12 cellular contexts compared by ENCODE assay signal in the genomic region with DNA sequence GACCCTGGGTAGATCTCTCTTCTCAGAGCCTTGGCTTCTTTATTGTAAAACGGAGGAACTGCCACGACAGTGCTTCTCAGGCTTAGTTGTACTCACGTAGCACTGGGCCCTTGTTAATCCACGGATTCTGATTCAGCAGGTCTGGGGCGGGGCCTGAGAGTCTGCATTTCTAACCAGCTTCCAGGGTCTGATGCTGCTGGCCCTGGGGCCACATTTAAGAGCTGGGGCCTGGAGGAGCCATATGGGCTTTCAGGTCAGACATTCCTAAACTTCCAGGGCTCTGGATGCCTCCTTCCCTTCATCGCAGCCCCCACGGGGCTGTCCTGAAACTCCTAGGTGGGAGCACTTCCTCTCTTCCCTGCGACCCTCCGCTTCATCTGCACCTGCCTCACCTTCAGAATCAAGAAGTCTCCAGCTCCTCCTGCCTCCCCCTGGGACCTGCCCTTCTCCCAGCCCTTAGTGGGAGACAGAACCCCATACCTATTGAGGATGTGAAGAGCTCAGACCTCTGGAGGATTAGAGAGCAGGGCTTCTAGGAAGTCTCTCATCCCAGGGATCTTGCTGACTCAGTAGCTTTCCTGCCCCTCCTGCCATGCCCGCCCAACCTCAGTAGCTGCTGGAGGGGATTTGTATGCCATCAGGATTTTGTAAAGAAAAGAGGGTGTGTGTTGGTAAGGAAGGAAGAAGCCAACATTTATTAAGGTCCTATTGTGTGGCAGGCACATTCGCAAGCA.
DNase-seq lines count a peak whose midpoint lies in the region; ATAC-seq and TF ChIP-seq lines count a peak whose summit lies in the region.
"Had no signal": no experiment of that assay in that cellular context is flagged by ENCODE, and none has a peak within 500 bp of the region (broad histone marks: within the 10 kb centered on the region; RNA-seq: fewer than 3 reads in every experiment).

No MANE protein-coding gene starts in this region.

- no peaks in the 10 kb centered on the region for H4K20me1 ChIP-seq in fibroblast of lung (ENCODE audit: control insufficient read depth, extremely low read depth, insufficient read depth, low read length)

- H3K27me3 Mint-ChIP-seq in osteocyte (ENCODE audit: unreplicated experiment), result no peaks in the 10 kb centered on the region

- H3K27me3 ChIP-seq in fibroblast of lung (ENCODE audit: control insufficient read depth, insufficient read depth, low read length) (no peaks in the 10 kb centered on the region), vagina (no peaks in the 10 kb centered on the region)

- no peak overlapping the region for H3K4me2 ChIP-seq in fibroblast of lung (ENCODE audit: extremely low read depth, insufficient read depth, low read length)

- H3K27ac ChIP-seq in fibroblast of lung (ENCODE audit: insufficient read depth, low read length) (peak overlapping the region; percentile 42), vagina (peak overlapping the region; percentile 64)

- intact Hi-C loops in Right ventricle myocardium inferior (cut with DNase I) (loop anchor here (1.0 kb wide), 1 partner anchor 93 kb away; no protein-coding TSS in a partner anchor), left ventricle myocardium superior (cut with micrococcal nuclease) (loop anchor here (10.0 kb wide), 1 partner anchor 97 kb away; the partner anchor contains the start of gene LRRC32), vagina (cut with DNase I) (no loop called here)

- H3K79me2 ChIP-seq in fibroblast of lung (ENCODE audit: control insufficient read depth, insufficient read depth, low read length), result no peaks in the 10 kb centered on the region

- peak overlapping the region; percentile 94 for H3K27ac Mint-ChIP-seq in osteocyte (ENCODE audit: unreplicated experiment)

- H3K9me3 Mint-ChIP-seq in osteocyte (ENCODE audit: unreplicated experiment), result peaks cover 8% of the 10 kb centered on the region

- TF ChIP-seq POLR2A in vagina (IDR thresholded peaks at IDR 0.05), result no peak

- H3K4me3 ChIP-seq in fibroblast of lung (replicated peaks in 1 of 4; ENCODE audit: control extremely low read depth in 1 of 4, insufficient read depth in 1 of 4, low read depth in 3 of 4, low read length in 4 of 4) (no peak overlapping the region), vagina (no peak overlapping the region)

- no peak overlapping the region for H2AFZ ChIP-seq in fibroblast of lung (ENCODE audit: low read length)

- peaks cover 74% of the 10 kb centered on the region for H3K4me1 Mint-ChIP-seq in osteocyte (ENCODE audit: unreplicated experiment)

- no peak for TF ChIP-seq CTCF in fibroblast of lung (conservative IDR thresholded peaks at IDR 0.05 in 1 of 2, IDR thresholded peaks at IDR 0.05 in 1 of 2; ENCODE audit: low read depth in 1 of 2, low read length in 2 of 2)
- TF ChIP-seq CTCF in osteocyte (IDR thresholded peaks at IDR 0.05), result no peak
- TF ChIP-seq CTCF in vagina (IDR thresholded peaks at IDR 0.05), result no peak

- H3K36me3 Mint-ChIP-seq in osteocyte (ENCODE audit: unreplicated experiment), result no peaks in the 10 kb centered on the region

- ATAC-seq in Right ventricle myocardium inferior (no peak), left ventricle myocardium superior (no peak), HG03521 (IDR thresholded peaks at IDR 0.05; ENCODE audit: unreplicated experiment) (no peak)

- H3K9ac ChIP-seq in fibroblast of lung (ENCODE audit: insufficient read depth, low read length), result no peak overlapping the region

- H3K4me3 Mint-ChIP-seq in osteocyte (ENCODE audit: unreplicated experiment), result no peak overlapping the region

- H3K36me3 ChIP-seq in fibroblast of lung (ENCODE audit: control insufficient read depth, insufficient read depth, low read length), result no peaks in the 10 kb centered on the region
- H3K36me3 ChIP-seq in vagina, result no peaks in the 10 kb centered on the region

- peaks cover 18% of the 10 kb centered on the region for H3K4me1 ChIP-seq in fibroblast of lung (ENCODE audit: control insufficient read depth, extremely low read depth, insufficient read depth, low read length)
- peaks cover 29% of the 10 kb centered on the region for H3K4me1 ChIP-seq in vagina

- DNase-seq in Right ventricle myocardium inferior (ENCODE audit: missing footprints), result peak; percentile 58
- no peak for DNase-seq in left ventricle myocardium superior
- DNase-seq in fibroblast of lung (ENCODE audit: low read depth in 2 of 2), result no peak
- DNase-seq in osteocyte (ENCODE audit: extremely low spot score, unreplicated experiment), result no peak
- no peak for DNase-seq in vagina (ENCODE audit: extremely low spot score in 2 of 2)
- no peak for DNase-seq in NOMO-1 treated with dmso at 0.1 percent for 144 hours (lab: John Stamatoyannopoulos, UW; ENCODE audit: unreplicated experiment)
- DNase-seq in NCI-H187 treated with DMSO at 0.1 percent for 48 hours (lab: John Stamatoyannopoulos, UW), result no peak
- DNase-seq: central memory CD4-positive, alpha-beta T cell; DMS53; NCI-H2081; stimulated activated CD4-positive, alpha-beta T cell treated with anti-CD3 and anti-CD28 coated beads, Interleukin-2, amount 100 ng/mL, for 24 hours had no signal

- H3K9me3 ChIP-seq in fibroblast of lung (ENCODE audit: control insufficient read depth, insufficient read depth, low read depth, low read length) (no peaks in the 10 kb centered on the region), vagina (no peaks in the 10 kb centered on the region)
